Comparison of ENCODE assay signal across 11 cellular contexts in genomic region chr12:46770501-46771183, GRCh38. TPM values are rescaled to one million over a fixed set of nuclear protein-coding genes. Genes with fewer than 3 reads are reported as not detected.
DNase-seq lines count a peak whose midpoint lies in the region; ATAC-seq and TF ChIP-seq lines count a peak whose summit lies in the region.
"Had no signal": no experiment of that assay in that cellular context is flagged by ENCODE, and none has a peak within 500 bp of the region (broad histone marks: within the 10 kb centered on the region; RNA-seq: fewer than 3 reads in every experiment).

No MANE protein-coding gene starts in this region.

- no peaks in the 10 kb centered on the region for H3K9me3 ChIP-seq in neural progenitor cell (ENCODE audit: low read depth)

- no peak overlapping the region for H2AFZ ChIP-seq in neural progenitor cell (replicated peaks)

- CTCF ChIA-PET in T-cell (lab: Charles Lee), result no interaction called here

- DNase-seq in DMS114 treated with DMSO at 0.1 percent for 48 hours (lab: John Stamatoyannopoulos, UW; ENCODE audit: unreplicated experiment) (peak; percentile 86), NCI-H69 (lab: John Stamatoyannopoulos, UW) (peak; percentile 74), fibroblast of pulmonary artery (ENCODE audit: low read depth) (peak; percentile 29), neural progenitor cell (ENCODE audit: low spot score) (peak; percentile 69), T-cell (no peak), KG1 (lab: John Stamatoyannopoulos, UW) (no peak)
- DNase-seq: activated T-cell treated with anti-CD3 and anti-CD28 coated beads, Interleukin-2, amount 50 U/mL, for 24 hours; CD4-positive, CD25-positive, alpha-beta regulatory T cell; immature natural killer cell had no signal

- H3K27ac Mint-ChIP-seq in neural progenitor cell (no peak overlapping the region), T-cell (no peak overlapping the region)
- H3K27ac Mint-ChIP-seq: activated T-cell treated with anti-CD3 and anti-CD28 coated beads, Interleukin-2, amount 50 U/mL, for 24 hours; immature natural killer cell had no signal

- H3K9me3 Mint-ChIP-seq in neural progenitor cell (no peaks in the 10 kb centered on the region), T-cell (no peaks in the 10 kb centered on the region)
- H3K9me3 Mint-ChIP-seq: activated T-cell treated with anti-CD3 and anti-CD28 coated beads, Interleukin-2, amount 50 U/mL, for 24 hours; CD4-positive, CD25-positive, alpha-beta regulatory T cell; immature natural killer cell had no signal

- H3K4me3 Mint-ChIP-seq in neural progenitor cell, result no peak overlapping the region
- H3K4me3 Mint-ChIP-seq in T-cell, result no peak overlapping the region
- H3K4me3 Mint-ChIP-seq: activated T-cell treated with anti-CD3 and anti-CD28 coated beads, Interleukin-2, amount 50 U/mL, for 24 hours; CD4-positive, CD25-positive, alpha-beta regulatory T cell; immature natural killer cell had no signal

- H3K4me1 Mint-ChIP-seq in neural progenitor cell (peaks cover 18% of the 10 kb centered on the region), T-cell (no peaks in the 10 kb centered on the region)
- H3K4me1 Mint-ChIP-seq: CD4-positive, CD25-positive, alpha-beta regulatory T cell; immature natural killer cell had no signal

- ATAC-seq in T-cell (replicated peaks in 1 of 4) (no peak), HG02938 (IDR thresholded peaks at IDR 0.05; ENCODE audit: unreplicated experiment) (no peak), HG02852 (IDR thresholded peaks at IDR 0.05; ENCODE audit: unreplicated experiment) (no peak)

- H3K27me3 Mint-ChIP-seq in neural progenitor cell (ENCODE audit: insufficient read depth, low read depth) (no peaks in the 10 kb centered on the region), T-cell (peaks cover 0 to 10% of the 10 kb centered on the region in 2 donors)

- H3F3A ChIP-seq in neural progenitor cell (ENCODE audit: low read depth), result peaks cover 4% of the 10 kb centered on the region

- no peaks in the 10 kb centered on the region for H3K27me3 ChIP-seq in neural progenitor cell

- H3K4me3 ChIP-seq in fibroblast of pulmonary artery (replicated peaks; ENCODE audit: low read depth, low read length) (no peak overlapping the region), neural progenitor cell (peak overlapping the region; percentile 5)

- peak overlapping the region; percentile 65 for H3K4me2 ChIP-seq in neural progenitor cell

- no peak for TF ChIP-seq CTCF in fibroblast of pulmonary artery (IDR thresholded peaks at IDR 0.05; ENCODE audit: low read length, missing control alignments)
- no peak for TF ChIP-seq CTCF in neural progenitor cell (IDR thresholded peaks at IDR 0.05)

- no peaks in the 10 kb centered on the region for H4K20me1 ChIP-seq in neural progenitor cell (ENCODE audit: low read depth)

- POLR2A ChIA-PET in T-cell (lab: Charles Lee), result interaction anchor here in 1 of 2 donors (0.7 kb wide), 1 partner anchor 71 kb away, joined by 3 read pairs; no protein-coding TSS in a partner anchor

- H3K4me1 ChIP-seq in neural progenitor cell, result peaks cover 23% of the 10 kb centered on the region

- no peak overlapping the region for H3K9ac ChIP-seq in neural progenitor cell

- H3K36me3 Mint-ChIP-seq in neural progenitor cell, result no peaks in the 10 kb centered on the region
- no peaks in the 10 kb centered on the region for H3K36me3 Mint-ChIP-seq in T-cell
- H3K36me3 Mint-ChIP-seq: CD4-positive, CD25-positive, alpha-beta regulatory T cell; immature natural killer cell had no signal

- H3K27ac ChIP-seq in neural progenitor cell, result no peak overlapping the region

- no peaks in the 10 kb centered on the region for H3K36me3 ChIP-seq in neural progenitor cell

- H3K79me2 ChIP-seq in neural progenitor cell (ENCODE audit: low read depth), result no peaks in the 10 kb centered on the region

RNA-seq across cellular contexts. Expression of gene SLC38A4, which starts 55.2 kb away (rescaled TPM):
- total RNA-seq in neural progenitor cell (ENCODE audit: low replicate concordance) (1.8 and 2.5 TPM in 2 replicates), T-cell (under 1 TPM in 3 of 5 donors, not detected in 2; 0.13 to 0.50 (median 0.19) TPM)
- total RNA-seq: CD4-positive, CD25-positive, alpha-beta regulatory T cell had no signal

Comparison
In these comparisons a context has a peak if more than half of its experiments do, and no peak if none do; other contexts are left out.
1. DNase-seq: peak in DMS114 treated with DMSO at 0.1 percent for 48 hours (single experiment), NCI-H69 (single experiment), fibroblast of pulmonary artery (single experiment) and neural progenitor cell (single experiment); none in T-cell (0 of 34) and KG1 (single experiment).